ENCODE assay signal across 17 cellular contexts in the genomic region with DNA sequence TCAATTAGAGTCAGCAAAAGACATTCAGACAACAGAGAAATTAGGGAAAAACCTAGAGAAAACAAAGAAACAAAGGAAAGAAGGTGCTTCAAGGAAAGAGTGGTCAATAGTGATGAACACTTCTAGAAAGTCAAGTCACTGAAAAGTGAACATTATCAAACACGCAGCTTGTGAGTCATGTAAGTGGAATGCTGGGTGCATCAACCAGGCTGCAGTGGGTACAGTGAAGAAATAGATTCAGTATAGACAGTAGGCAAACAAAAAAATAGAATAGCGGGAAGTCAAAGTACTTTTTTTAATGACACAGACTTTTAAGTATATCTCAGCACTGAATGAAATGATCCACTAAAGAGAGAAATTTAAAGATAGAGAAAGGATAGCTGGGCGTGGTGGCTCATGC.
DNase-seq lines count a peak whose midpoint lies in the region; ATAC-seq and TF ChIP-seq lines count a peak whose summit lies in the region.
"Had no signal": no experiment of that assay in that cellular context is flagged by ENCODE, and none has a peak within 500 bp of the region (broad histone marks: within the 10 kb centered on the region; RNA-seq: fewer than 3 reads in every experiment).

No MANE protein-coding gene starts in this region.

- DNase-seq in A673 (ENCODE audit: low spot score) (peak; percentile 33), HS-5 (ENCODE audit: low read depth) (peak; percentile 44), amniotic epithelial cell (ENCODE audit: low read depth) (peak; percentile 75), foreskin keratinocyte (peak; percentile 43 to 72), NCI-H1930 (lab: John Stamatoyannopoulos, UW) (no peak), substantia nigra (lab: John Stamatoyannopoulos, UW) (no peak)
- no peak for DNase-seq in NK-92 treated with Interleukin-12 subunit alpha and Interleukin-12 subunit beta, amount 100 ng/mL, for 24 hours (lab: John Stamatoyannopoulos, UW)
- DNase-seq: activated CD4-positive, alpha-beta T cell treated with anti-CD3 and anti-CD28 coated beads for 1 hour; activated T-cell treated with anti-CD3 and anti-CD28 coated beads, Interleukin-2, amount 50 U/mL, for 1 hour; amniotic stem cell; DMS 273 treated with DMSO at 0.1 percent for 48 hours; dorsolateral prefrontal cortex; kidney; NCI-H2081 treated with DMSO at 0.1 percent for 48 hours; stimulated activated CD4-positive, alpha-beta T cell treated with anti-CD3 and anti-CD28 coated beads, Interleukin-1b, Interleukin-23, amount 100 ng/mL, for 48 hours; stimulated activated CD8-positive, alpha-beta memory T cell treated with anti-CD3 and anti-CD28 coated beads, Interleukin-4, amount 100 ng/mL, for 48 hours had no signal

- H3K9me3 ChIP-seq in A673 (ENCODE audit: low read depth, low read length, poor library complexity, severe bottlenecking): no peaks in the 10 kb centered on the region

- CTCF ChIA-PET in A673 (lab: Charles Lee): no interaction called here

- POLR2A ChIA-PET in A673 (lab: Charles Lee; ENCODE audit: low non-redundant PET): no interaction called here

- no TSS peak for BruUV-seq in A673 (replicated peaks; lab: Mats Ljungman, UMichigan)

- no peak overlapping the region for H3K4me3 ChIP-seq in A673 (ENCODE audit: low read depth, low read length, poor library complexity, severe bottlenecking)
- H3K4me3 ChIP-seq: dorsolateral prefrontal cortex had no signal

- H3K27me3 ChIP-seq in A673 (replicated peaks; ENCODE audit: insufficient read depth, low read depth, low read length, poor library complexity): no peaks in the 10 kb centered on the region
- H3K27me3 ChIP-seq in foreskin keratinocyte: no peaks in the 10 kb centered on the region
- H3K27me3 ChIP-seq: dorsolateral prefrontal cortex had no signal

- TF ChIP-seq CTCF in A673 (conservative IDR thresholded peaks at IDR 0.05; ENCODE audit: low read depth, low read length) (no peak), foreskin keratinocyte (conservative IDR thresholded peaks at IDR 0.05) (no peak)

- H3K36me3 ChIP-seq in A673 (ENCODE audit: insufficient read depth, low read length, poor library complexity, severe bottlenecking): no peaks in the 10 kb centered on the region

- intact Hi-C loops in A673 (cut with micrococcal nuclease; ENCODE audit: unreplicated experiment): no loop called here

- ATAC-seq in foreskin keratinocyte (peak; percentile 91), GM19023 (IDR thresholded peaks at IDR 0.05; ENCODE audit: unreplicated experiment) (no peak)

- peaks cover 18% of the 10 kb centered on the region for H3K4me1 ChIP-seq in A673 (ENCODE audit: insufficient read depth, low read length, poor library complexity, severe bottlenecking)
- H3K4me1 ChIP-seq in foreskin keratinocyte: peaks cover 17% of the 10 kb centered on the region

- H3K27ac ChIP-seq in A673 (ENCODE audit: low read depth, low read length, poor library complexity, severe bottlenecking): no peak overlapping the region
- no peak overlapping the region for H3K27ac ChIP-seq in foreskin keratinocyte
- no peak overlapping the region for H3K27ac ChIP-seq in substantia nigra (ENCODE audit: low read depth, low read length, poor library complexity, severe bottlenecking)
- H3K27ac ChIP-seq: dorsolateral prefrontal cortex had no signal

Comparison
In these comparisons a context has a peak if more than half of its experiments do, and no peak if none do; other contexts are left out.
1. DNase-seq: peak in A673 (single experiment), HS-5 (single experiment), amniotic epithelial cell (single experiment) and foreskin keratinocyte (2 of 2); none in NCI-H1930 (0 of 2), NK-92 treated with Interleukin-12 subunit alpha and Interleukin-12 subunit beta, amount 100 ng/mL, for 24 hours (single experiment) and substantia nigra (0 of 49).